Comparison of ENCODE assay signal across 9 cellular contexts in the genomic region with DNA sequence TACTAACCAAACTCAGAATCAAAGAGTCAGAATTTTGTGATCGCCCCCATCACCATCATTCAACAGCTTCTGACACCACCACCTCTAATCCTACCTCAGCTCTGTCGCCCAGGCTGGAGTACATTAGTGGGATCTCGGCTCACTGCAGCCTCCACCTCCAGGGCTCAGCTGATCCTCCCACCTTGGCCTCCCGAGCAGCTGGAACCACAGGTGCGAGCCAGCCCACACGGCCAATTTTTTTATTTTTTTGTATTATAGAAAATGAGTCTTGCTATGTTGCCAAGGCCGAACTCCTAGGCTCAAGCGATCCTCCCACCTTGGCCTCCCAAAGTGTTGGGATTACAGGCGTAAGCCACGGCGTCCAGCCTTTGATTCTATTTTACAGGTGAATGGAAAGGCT.
DNase-seq lines count a peak whose midpoint lies in the region; ATAC-seq and TF ChIP-seq lines count a peak whose summit lies in the region.
"Had no signal": no experiment of that assay in that cellular context is flagged by ENCODE, and none has a peak within 500 bp of the region (broad histone marks: within the 10 kb centered on the region; RNA-seq: fewer than 3 reads in every experiment).

No MANE protein-coding gene starts in this region.

- WGBS in HUES64: 96% methylated on average over 11 of the region's 11 CpGs
- WGBS in esophagus, 2 donors: 74 to 80% methylated on average over 11 of the region's 11 CpGs

- H3K27ac ChIP-seq in ACC112 (ENCODE audit: low read depth, low read length): no peak overlapping the region
- no peak overlapping the region for H3K27ac ChIP-seq in HUES64 (ENCODE audit: low read depth, low read length)
- H3K27ac ChIP-seq in esophagus (ENCODE audit: low read depth in 2 of 2, low read length in 1 of 2): no peak overlapping the region
- H3K27ac ChIP-seq in neutrophil: peak overlapping the region; percentile 23

- H3K36me3 ChIP-seq in ACC112 (ENCODE audit: insufficient read depth, low read length): no peaks in the 10 kb centered on the region
- H3K36me3 ChIP-seq in HUES64 (ENCODE audit: insufficient read depth, low read length): no peaks in the 10 kb centered on the region
- H3K36me3 ChIP-seq in esophagus (ENCODE audit: control insufficient read depth in 2 of 2, insufficient read depth in 2 of 2, low read length in 1 of 2): no peaks in the 10 kb centered on the region
- no peaks in the 10 kb centered on the region for H3K36me3 ChIP-seq in neutrophil

- no peaks in the 10 kb centered on the region for H3K4me1 ChIP-seq in ACC112 (ENCODE audit: control insufficient read depth, insufficient read depth, low read length, unreplicated experiment)
- peaks cover 9% of the 10 kb centered on the region; the same call in 1 of the 2 replicates for H3K4me1 ChIP-seq in HUES64 (ENCODE audit: insufficient read depth, low read length)
- H3K4me1 ChIP-seq in esophagus (ENCODE audit: control insufficient read depth in 2 of 2, insufficient read depth in 2 of 2, low read length in 1 of 2): peaks cover 0 to 7% of the 10 kb centered on the region in 2 donors
- peaks cover 21% of the 10 kb centered on the region in 2 experiments for H3K4me1 ChIP-seq in neutrophil (ENCODE audit: control insufficient read depth in 1 of 2, insufficient read depth in 1 of 2, low read depth in 1 of 2, low read length in 1 of 2)

- H3K79me2 ChIP-seq in ACC112 (ENCODE audit: control insufficient read depth, insufficient read depth, low read length, unreplicated experiment): no peaks in the 10 kb centered on the region

- ATAC-seq in GM21619 (IDR thresholded peaks at IDR 0.05; ENCODE audit: unreplicated experiment): no peak
- no peak for ATAC-seq in HG03039 (IDR thresholded peaks at IDR 0.05; ENCODE audit: unreplicated experiment)

- intact Hi-C loops in activated T-helper 2 cell treated with anti-CD3 and anti-CD28 coated beads, Interferon-gamma antibody, Interleukin-2, Interleukin-4, amounts not matched to agents 10 μg/mL and 5 μg/mL and 100 μg/mL, durations not matched to agents 14 hours and 24 hours and 36 hours (cut with micrococcal nuclease): no loop called here

- peaks cover 5% of the 10 kb centered on the region for H3K4me1 Mint-ChIP-seq in activated T-helper 2 cell treated with anti-CD3 and anti-CD28 coated beads, Interferon-gamma antibody, Interleukin-2, Interleukin-4, amounts not matched to agents 10 μg/mL and 5 μg/mL and 100 μg/mL, durations not matched to agents 14 hours and 24 hours and 36 hours (ENCODE audit: low read depth)

- DNase-seq in activated T-helper 2 cell treated with anti-CD3 and anti-CD28 coated beads, Interferon-gamma antibody, Interleukin-2, Interleukin-4, amounts not matched to agents 10 μg/mL and 5 μg/mL and 100 μg/mL, durations not matched to agents 14 hours and 24 hours and 36 hours (ENCODE audit: low spot score): no peak
- no peak for DNase-seq in NCI-H1694 (lab: John Stamatoyannopoulos, UW)

- H3K9me3 Mint-ChIP-seq in activated T-helper 2 cell treated with anti-CD3 and anti-CD28 coated beads, Interferon-gamma antibody, Interleukin-2, Interleukin-4, amounts not matched to agents 10 μg/mL and 5 μg/mL and 100 μg/mL, durations not matched to agents 14 hours and 24 hours and 36 hours: no peaks in the 10 kb centered on the region
- H3K9me3 Mint-ChIP-seq: IgD-negative memory B cell had no signal

- H3K27me3 Mint-ChIP-seq in activated T-helper 2 cell treated with anti-CD3 and anti-CD28 coated beads, Interferon-gamma antibody, Interleukin-2, Interleukin-4, amounts not matched to agents 10 μg/mL and 5 μg/mL and 100 μg/mL, durations not matched to agents 14 hours and 24 hours and 36 hours (ENCODE audit: low read depth): peaks cover 30% of the 10 kb centered on the region

- H3K4me3 Mint-ChIP-seq in activated T-helper 2 cell treated with anti-CD3 and anti-CD28 coated beads, Interferon-gamma antibody, Interleukin-2, Interleukin-4, amounts not matched to agents 10 μg/mL and 5 μg/mL and 100 μg/mL, durations not matched to agents 14 hours and 24 hours and 36 hours (ENCODE audit: low read depth): no peak overlapping the region

- peak overlapping the region; percentile 96 for H2AFZ ChIP-seq in ACC112 (ENCODE audit: low read length, unreplicated experiment)

- H3K4me3 ChIP-seq in ACC112 (ENCODE audit: low read depth, low read length) (peak overlapping the region; percentile 73), HUES64 (ENCODE audit: low read length) (0 out of 2 replicates have a peak overlapping the region, but pooled peaks have one; percentile 50), esophagus (ENCODE audit: low read depth in 1 of 2, low read length in 2 of 2) (peak overlapping the region; percentile 48 to 53), neutrophil (ENCODE audit: low read depth in 1 of 2, low read length in 1 of 2) (peak overlapping the region; percentile 49 to 65)

- H3K36me3 Mint-ChIP-seq in activated T-helper 2 cell treated with anti-CD3 and anti-CD28 coated beads, Interferon-gamma antibody, Interleukin-2, Interleukin-4, amounts not matched to agents 10 μg/mL and 5 μg/mL and 100 μg/mL, durations not matched to agents 14 hours and 24 hours and 36 hours (ENCODE audit: low read depth): no peaks in the 10 kb centered on the region

- no peak overlapping the region for H3K27ac Mint-ChIP-seq in activated T-helper 2 cell treated with anti-CD3 and anti-CD28 coated beads, Interferon-gamma antibody, Interleukin-2, Interleukin-4, amounts not matched to agents 10 μg/mL and 5 μg/mL and 100 μg/mL, durations not matched to agents 14 hours and 24 hours and 36 hours
- H3K27ac Mint-ChIP-seq: IgD-negative memory B cell had no signal

- H3K27me3 ChIP-seq in ACC112 (ENCODE audit: insufficient read depth, low read length): peaks cover 5% of the 10 kb centered on the region
- H3K27me3 ChIP-seq in HUES64 (ENCODE audit: insufficient read depth, low read length): peaks cover 56% of the 10 kb centered on the region
- H3K27me3 ChIP-seq in esophagus (ENCODE audit: control insufficient read depth in 1 of 2, insufficient read depth in 2 of 2, low read length in 2 of 2): no peaks in the 10 kb centered on the region
- no peaks in the 10 kb centered on the region for H3K27me3 ChIP-seq in neutrophil

- H3K9me3 ChIP-seq in HUES64 (ENCODE audit: insufficient read depth, low read depth, low read length): peaks cover 4% of the 10 kb centered on the region
- no peaks in the 10 kb centered on the region for H3K9me3 ChIP-seq in esophagus (ENCODE audit: control insufficient read depth in 2 of 2, insufficient read depth in 1 of 2, low read depth in 1 of 2, low read length in 1 of 2)
- H3K9me3 ChIP-seq in neutrophil: no peaks in the 10 kb centered on the region

- TF ChIP-seq CTCF in neutrophil (IDR thresholded peaks at IDR 0.05): no peak

- H3K9ac ChIP-seq in HUES64 (ENCODE audit: low read depth, low read length): no peak overlapping the region
